Comparison of ENCODE assay signal across 1 cellular context in genomic region chr13:76994281-76994680, GRCh38.
TF ChIP-seq lines count a peak whose summit lies in the region.

No MANE protein-coding gene starts in this region.

TF ChIP-seq in GM12878, 131 proteins besides CTCF, POLR2A, EP300 and RAD21:
- no peak for TF ChIP-seq RFX5 (IDR thresholded peaks at IDR 0.05; ENCODE audit: low read depth, low read length)
- no peak for TF ChIP-seq STAT1 (conservative IDR thresholded peaks at IDR 0.05)
- TF ChIP-seq IRF4 (IDR thresholded peaks at IDR 0.05; ENCODE audit: low read depth, low read length): no peak
- TF ChIP-seq NKRF (conservative IDR thresholded peaks at IDR 0.05): no peak
- no peak for TF ChIP-seq RUNX3 (IDR thresholded peaks at IDR 0.05; ENCODE audit: low read length)
- no peak for TF ChIP-seq HSF1 (IDR thresholded peaks at IDR 0.05; ENCODE audit: low read depth, low read length)
- no peak for TF ChIP-seq HDAC2 (IDR thresholded peaks at IDR 0.05)
- TF ChIP-seq SREBF1 (IDR thresholded peaks at IDR 0.05; ENCODE audit: low read length): no peak
- TF ChIP-seq NBN (IDR thresholded peaks at IDR 0.05): no peak
- TF ChIP-seq ESRRA (IDR thresholded peaks at IDR 0.05; ENCODE audit: low read length): no peak
- no peak for TF ChIP-seq DPF2 (IDR thresholded peaks at IDR 0.05)
- no peak for TF ChIP-seq MYC (IDR thresholded peaks at IDR 0.05; ENCODE audit: insufficient read depth, insufficient read length, insufficient replicate concordance, low read length, severe bottlenecking)
